In the genomic region with DNA sequence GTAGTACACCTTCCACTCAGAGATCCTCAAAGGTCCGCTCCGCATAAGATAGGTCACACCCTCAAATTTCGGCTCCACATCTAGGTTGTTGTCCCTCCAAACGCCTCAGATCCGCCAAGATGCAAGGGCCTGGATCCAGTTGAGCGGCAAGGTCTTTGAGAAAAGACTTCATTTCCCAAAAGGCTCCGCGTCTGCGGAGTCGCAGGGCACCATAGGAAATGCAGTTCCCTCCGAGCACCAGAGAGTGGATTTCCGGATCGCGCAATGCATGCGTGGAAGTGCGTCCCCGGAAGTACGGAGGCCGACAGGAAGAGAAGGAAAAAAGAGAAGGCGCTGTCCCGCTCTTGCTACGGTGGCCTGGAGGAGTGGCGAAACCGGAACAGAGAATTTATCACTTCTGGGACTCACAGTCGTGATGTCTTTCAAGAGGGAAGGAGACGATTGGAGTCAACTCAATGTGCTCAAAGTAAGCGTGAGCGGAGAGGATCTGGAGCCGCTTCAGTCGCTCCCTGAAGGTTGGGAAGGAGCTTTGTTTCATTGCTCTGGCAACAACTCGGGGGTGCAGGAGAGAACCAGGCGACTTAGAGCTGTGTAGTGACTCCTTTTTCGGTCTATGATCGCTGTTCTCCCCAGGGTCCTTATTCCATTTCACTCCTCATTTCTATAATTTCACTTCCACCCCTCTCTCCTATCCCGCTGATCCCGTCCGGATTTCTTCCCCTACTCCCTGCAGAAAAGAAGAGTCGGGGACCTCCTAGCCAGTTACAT, we compare ENCODE assay signal across 8 cellular contexts. TPM values are rescaled to one million over a fixed set of nuclear protein-coding genes. Genes with fewer than 3 reads are reported as not detected.
DNase-seq lines count a peak whose midpoint lies in the region; ATAC-seq and TF ChIP-seq lines count a peak whose summit lies in the region.

LYSMD1 (minus strand) TSS at position 165 of the 768 bp plus-strand sequence. CDS start 644 bp downstream, outside the sequence.
A gene with protein sequence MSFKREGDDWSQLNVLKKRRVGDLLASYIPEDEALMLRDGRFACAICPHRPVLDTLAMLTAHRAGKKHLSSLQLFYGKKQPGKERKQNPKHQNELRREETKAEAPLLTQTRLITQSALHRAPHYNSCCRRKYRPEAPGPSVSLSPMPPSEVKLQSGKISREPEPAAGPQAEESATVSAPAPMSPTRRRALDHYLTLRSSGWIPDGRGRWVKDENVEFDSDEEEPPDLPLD (plus strand): TSS at position 407 of the 768 bp plus-strand sequence. CDS start 9 bp downstream, at position 416.

- peaks cover 34% of the 10 kb centered on the region for H3K4me1 Mint-ChIP-seq in T-helper 2 cell treated with Interferon-gamma antibody and Interleukin-4, amounts not matched to agents 5 μg/mL and 100 μg/mL, for 36 hours (ENCODE audit: low read depth)

- peak within 1 kb of the TSS; percentile 77 to 86 for H3K27ac ChIP-seq in ascending aorta
- peak within 1 kb of the TSS; percentile 98 for H3K27ac ChIP-seq in right cardiac atrium (ENCODE audit: low read length)
- peak within 1 kb of the TSS; percentile 92 for H3K27ac ChIP-seq in psoas muscle
- peak within 1 kb of the TSS; percentile 72 for H3K27ac ChIP-seq in urinary bladder (ENCODE audit: low read depth)

- DNase-seq in NCI-H187 treated with DMSO at 0.1 percent for 48 hours (lab: John Stamatoyannopoulos, UW) (peak; percentile 99), ascending aorta (ENCODE audit: low spot score in 2 of 2) (peak; percentile 91 to 99), right cardiac atrium (peak; percentile 97 to 98 (median 98)), psoas muscle (peak; percentile 97 to 98)
- peak; percentile 97 for DNase-seq in T-helper 2 cell treated with Interferon-gamma antibody and Interleukin-4, amounts not matched to agents 5 μg/mL and 100 μg/mL, for 36 hours (ENCODE audit: low spot score)

- peak; percentile 89 for ATAC-seq in GM18502 (IDR thresholded peaks at IDR 0.05; ENCODE audit: poor library complexity, unreplicated experiment)
- peak; percentile 60 for ATAC-seq in HG02943 (IDR thresholded peaks at IDR 0.05; ENCODE audit: low read depth, unreplicated experiment)
- ATAC-seq in right cardiac atrium = peak; percentile 95
- peak; percentile 84 to 89 (median 85) for ATAC-seq in psoas muscle

- peak within 1 kb of the TSS; percentile 91 for H3K4me3 Mint-ChIP-seq in T-helper 2 cell treated with Interferon-gamma antibody and Interleukin-4, amounts not matched to agents 5 μg/mL and 100 μg/mL, for 36 hours

- H3K9me3 Mint-ChIP-seq in T-helper 2 cell treated with Interferon-gamma antibody and Interleukin-4, amounts not matched to agents 5 μg/mL and 100 μg/mL, for 36 hours = no peaks in the 10 kb centered on the region

- H3K27me3 ChIP-seq in ascending aorta (no peaks in the 10 kb centered on the region), right cardiac atrium (ENCODE audit: control insufficient read depth, insufficient read depth) (no peaks in the 10 kb centered on the region), psoas muscle (ENCODE audit: insufficient read depth in 3 of 3, low read length in 2 of 3) (no peaks in the 10 kb centered on the region)

- peaks cover 10 to 23% of the 10 kb centered on the region in 2 donors for H3K4me1 ChIP-seq in ascending aorta
- H3K4me1 ChIP-seq in right cardiac atrium (ENCODE audit: control insufficient read depth, insufficient read depth, low read length) = peaks cover 7% of the 10 kb centered on the region
- peaks cover 48% of the 10 kb centered on the region for H3K4me1 ChIP-seq in psoas muscle
- H3K4me1 ChIP-seq in urinary bladder (ENCODE audit: insufficient read depth) = peaks cover 3% of the 10 kb centered on the region

- H3K4me3 ChIP-seq in ascending aorta (peak within 1 kb of the TSS; percentile 65 to 71), right cardiac atrium (ENCODE audit: low read length) (peak within 1 kb of the TSS; percentile 98), psoas muscle (peak within 1 kb of the TSS; percentile 80), urinary bladder (ENCODE audit: low read depth, low read length) (peak within 1 kb of the TSS; percentile 66)

- WGBS in right cardiac atrium = under 1% methylated on average over 38 of the region's 38 CpGs
- WGBS in psoas muscle, 3 donors = 0 to 1% (median 0%) methylated on average over 38 of the region's 38 CpGs
- WGBS in urinary bladder = under 1% methylated on average over 38 of the region's 38 CpGs

- peaks cover 42% of the 10 kb centered on the region for H3K36me3 Mint-ChIP-seq in T-helper 2 cell treated with Interferon-gamma antibody and Interleukin-4, amounts not matched to agents 5 μg/mL and 100 μg/mL, for 36 hours (ENCODE audit: low read depth)

- H3K36me3 ChIP-seq in ascending aorta (peaks cover 16 to 35% of the 10 kb centered on the region in 2 donors), psoas muscle (ENCODE audit: insufficient read depth in 1 of 2, low read depth in 1 of 2) (peaks cover 5 to 41% of the 10 kb centered on the region in 2 donors), urinary bladder (ENCODE audit: insufficient read depth) (no peaks in the 10 kb centered on the region)

- peaks cover 2% of the 10 kb centered on the region for H3K27me3 Mint-ChIP-seq in T-helper 2 cell treated with Interferon-gamma antibody and Interleukin-4, amounts not matched to agents 5 μg/mL and 100 μg/mL, for 36 hours (ENCODE audit: low read depth)

- TF ChIP-seq CTCF in ascending aorta (IDR thresholded peaks at IDR 0.05) (no peak), psoas muscle (IDR thresholded peaks at IDR 0.05) (no peak)

- intact Hi-C loops in ascending aorta (cut with DNase I) (loop anchor here (2.0 to 10.0 kb wide), 4 partner anchors 19 to 471 kb away; partner anchors contain the start of genes GABPB2, GOLPH3L, PIP5K1A and SEMA6C), right cardiac atrium (cut with DNase I) (no loop called here), psoas muscle (cut with DNase I) (no loop called here)

- H3K27ac Mint-ChIP-seq in T-helper 2 cell treated with Interferon-gamma antibody and Interleukin-4, amounts not matched to agents 5 μg/mL and 100 μg/mL, for 36 hours = peak within 1 kb of the TSS; percentile 92

- H3K9me3 ChIP-seq in ascending aorta (no peaks in the 10 kb centered on the region), right cardiac atrium (ENCODE audit: control insufficient read depth, low read length) (no peaks in the 10 kb centered on the region), psoas muscle (no peaks in the 10 kb centered on the region)

RNA-seq across cellular contexts. Expression of gene LYSMD1, which starts in this region (rescaled TPM):
- 0.85 TPM for total RNA-seq in ascending aorta
- 10 to 100 TPM in 3 of 4 donors, 1 to 10 TPM in 1; 8.5 to 16.5 (median 15.6) TPM for total RNA-seq in right cardiac atrium
- 9.9 TPM for polyA plus RNA-seq in right cardiac atrium
- 10 to 100 TPM in 3 of 4 donors, 1 to 10 TPM in 1; 6.7 to 17.5 (median 12.3) TPM for total RNA-seq in psoas muscle
- polyA plus RNA-seq in psoas muscle = 10 to 100 TPM in 1 of 3 donors, 1 to 10 TPM in 2; 8.4 to 18.0 (median 8.6) TPM
- 6.8 TPM for total RNA-seq in urinary bladder
- polyA plus RNA-seq in urinary bladder = 14.0 TPM

RNA-seq across cellular contexts. Expression of the second gene that starts in this region (rescaled TPM):
- total RNA-seq in ascending aorta (27.4 TPM), right cardiac atrium (10 to 100 TPM; 18.3 to 25.6 (median 21.5) TPM), psoas muscle (10 to 100 TPM; 23.6 to 47.9 (median 39.5) TPM), urinary bladder (22.4 TPM)
- polyA plus RNA-seq in right cardiac atrium (23.7 TPM), psoas muscle (10 to 100 TPM; 71.0 to 78.7 (median 72.3) TPM), urinary bladder (49.5 TPM)

Comparison
In these comparisons a context has a peak if more than half of its experiments do, and no peak if none do; other contexts are left out.
1. Peak in every context shown above with its lines: DNase-seq, ATAC-seq, H3K4me3 ChIP-seq and H3K27ac ChIP-seq.